Comparison of ENCODE assay signal across 28 cellular contexts in genomic region chr4:38231626-38232025, GRCh38.
DNase-seq lines count a peak whose midpoint lies in the region; ATAC-seq and TF ChIP-seq lines count a peak whose summit lies in the region.
"Had no signal": no experiment of that assay in that cellular context is flagged by ENCODE, and none has a peak within 500 bp of the region (broad histone marks: within the 10 kb centered on the region; RNA-seq: fewer than 3 reads in every experiment).

No MANE protein-coding gene starts in this region.

- H3K27me3 ChIP-seq in CD4-positive, CD25-positive, alpha-beta regulatory T cell (ENCODE audit: control insufficient read depth, insufficient read depth, low read length), result no peaks in the 10 kb centered on the region
- no peaks in the 10 kb centered on the region for H3K27me3 ChIP-seq in PC-9 (ENCODE audit: insufficient read depth, low read depth)
- H3K27me3 ChIP-seq: gastroesophageal sphincter, upper lobe of left lung had no signal

- peak overlapping the region; percentile 67 for H3K4me2 ChIP-seq in PC-9
- H3K4me2 ChIP-seq: KMS-11 had no signal

- peak overlapping the region in 2 of 3 donors; percentile 10 to 31 for H3K27ac Mint-ChIP-seq in CD4-positive, CD25-positive, alpha-beta regulatory T cell
- peak overlapping the region; percentile 66 for H3K27ac Mint-ChIP-seq in progenitor cell of endocrine pancreas
- H3K27ac Mint-ChIP-seq: activated CD8-positive, alpha-beta T cell treated with anti-CD3 and anti-CD28 coated beads, Interleukin-2, amount 10 ng/mL, durations not matched to agents 7 days and 5 days; activated naive CD4-positive, alpha-beta T cell treated with anti-CD3 and anti-CD28 coated beads for 36 hours; CD4-positive, alpha-beta T cell; dendritic cell treated with granulocyte-macrophage colony-stimulating factor and Interleukin-4, amounts not matched to agents 40 ng/mL and 50 ng/mL, for 4 days had no signal

- no peak overlapping the region for H3K4me3 ChIP-seq in CD4-positive, CD25-positive, alpha-beta regulatory T cell (ENCODE audit: low read depth, low read length)
- H3K4me3 ChIP-seq in PC-9, result no peak overlapping the region
- H3K4me3 ChIP-seq: gastroesophageal sphincter, GM12878, upper lobe of left lung had no signal

- BruUV-seq in PC-9 (replicated peaks; lab: Mats Ljungman, UMichigan), result no TSS peak

- H3F3A ChIP-seq in PC-9 (ENCODE audit: insufficient read depth, low read depth), result peaks cover 25% of the 10 kb centered on the region; the same call in 1 of the 2 replicates

- intact Hi-C loops in PC-9 (cut with micrococcal nuclease; ENCODE audit: unreplicated experiment), result loop anchor here (2.0 to 5.0 kb wide), 5 partner anchors 43 to 441 kb away; no protein-coding TSS in a partner anchor

- no peaks in the 10 kb centered on the region for H3K79me2 ChIP-seq in PC-9 (ENCODE audit: low read depth)

- CTCF ChIA-PET in PC-9 (lab: Charles Lee), result no interaction called here

- DNase-seq in CD4-positive, CD25-positive, alpha-beta regulatory T cell, result no peak
- peak; percentile 33 to 50 for DNase-seq in PC-9
- no peak for DNase-seq in progenitor cell of endocrine pancreas (ENCODE audit: low spot score, unreplicated experiment)
- DNase-seq in occipital lobe (lab: John Stamatoyannopoulos, UW), result no peak
- no peak for DNase-seq in middle frontal gyrus (ENCODE audit: extremely low spot score, low spot score)
- DNase-seq in EL, result no peak
- DNase-seq: activated CD4-positive, alpha-beta T cell treated with anti-CD3 and anti-CD28 coated beads for 4 hours; activated CD8-positive, alpha-beta T cell treated with anti-CD3 and anti-CD28 coated beads, Interleukin-2, amount 10 ng/mL, durations not matched to agents 7 days and 5 days; activated naive CD4-positive, alpha-beta T cell treated with anti-CD3 and anti-CD28 coated beads for 36 hours; AML-193; CD4-positive, alpha-beta T cell; central memory CD4-positive, alpha-beta T cell; H7; hippocampal formation; naive B cell; NCI-H1417; NCI-H2029 treated with DMSO at 0.1 percent for 48 hours; NCI-H345; NCI-H69; stimulated activated CD4-positive, alpha-beta T cell treated with anti-CD3 and anti-CD28 coated beads, Interleukin-4, amount 100 ng/mL, for 4 hours; T-helper 9 cell; upper lobe of left lung; WERI-Rb-1 had no signal

- H3K27me3 Mint-ChIP-seq in CD4-positive, CD25-positive, alpha-beta regulatory T cell, result peaks cover 18% of the 10 kb centered on the region
- no peaks in the 10 kb centered on the region for H3K27me3 Mint-ChIP-seq in progenitor cell of endocrine pancreas
- H3K27me3 Mint-ChIP-seq: CD4-positive, alpha-beta T cell had no signal

- peaks cover 0 to 2% (median 0%) of the 10 kb centered on the region in 7 donors for H3K9me3 Mint-ChIP-seq in CD4-positive, CD25-positive, alpha-beta regulatory T cell
- H3K9me3 Mint-ChIP-seq in progenitor cell of endocrine pancreas (ENCODE audit: low read depth), result peaks cover 9% of the 10 kb centered on the region
- H3K9me3 Mint-ChIP-seq: activated naive CD4-positive, alpha-beta T cell treated with anti-CD3 and anti-CD28 coated beads for 36 hours; CD4-positive, alpha-beta T cell; dendritic cell treated with granulocyte-macrophage colony-stimulating factor and Interleukin-4, amounts not matched to agents 40 ng/mL and 50 ng/mL, for 4 days; naive B cell had no signal

- no peaks in the 10 kb centered on the region for H3K36me3 ChIP-seq in CD4-positive, CD25-positive, alpha-beta regulatory T cell (ENCODE audit: control insufficient read depth, insufficient read depth, low read length)
- H3K36me3 ChIP-seq in PC-9 (ENCODE audit: low read depth), result no peaks in the 10 kb centered on the region
- H3K36me3 ChIP-seq: gastroesophageal sphincter, upper lobe of left lung, WERI-Rb-1 had no signal

- no peaks in the 10 kb centered on the region for H3K9me2 ChIP-seq in PC-9 (ENCODE audit: insufficient read depth)

- POLR2A ChIA-PET in PC-9 (lab: Charles Lee; ENCODE audit: unreplicated experiment), result no interaction called here

- H3K36me3 Mint-ChIP-seq in CD4-positive, CD25-positive, alpha-beta regulatory T cell, result no peaks in the 10 kb centered on the region
- no peaks in the 10 kb centered on the region for H3K36me3 Mint-ChIP-seq in progenitor cell of endocrine pancreas (ENCODE audit: insufficient read depth)
- H3K36me3 Mint-ChIP-seq: naive B cell had no signal

- H3K4me1 ChIP-seq in CD4-positive, CD25-positive, alpha-beta regulatory T cell (ENCODE audit: control insufficient read depth, insufficient read depth, low read length, poor library complexity, severe bottlenecking), result no peaks in the 10 kb centered on the region
- H3K4me1 ChIP-seq in PC-9 (replicated peaks; ENCODE audit: insufficient read depth), result peaks cover 40% of the 10 kb centered on the region
- H3K4me1 ChIP-seq: upper lobe of left lung had no signal

- no peak overlapping the region for H3K4me3 Mint-ChIP-seq in CD4-positive, CD25-positive, alpha-beta regulatory T cell
- no peak overlapping the region for H3K4me3 Mint-ChIP-seq in progenitor cell of endocrine pancreas (ENCODE audit: low read depth)
- H3K4me3 Mint-ChIP-seq: activated CD8-positive, alpha-beta T cell treated with anti-CD3 and anti-CD28 coated beads, Interleukin-2, amount 10 ng/mL, durations not matched to agents 7 days and 5 days; activated naive CD4-positive, alpha-beta T cell treated with anti-CD3 and anti-CD28 coated beads for 36 hours; CD4-positive, alpha-beta T cell; dendritic cell treated with granulocyte-macrophage colony-stimulating factor and Interleukin-4, amounts not matched to agents 40 ng/mL and 50 ng/mL, for 4 days; naive B cell had no signal

- no peaks in the 10 kb centered on the region for H3K4me1 Mint-ChIP-seq in CD4-positive, CD25-positive, alpha-beta regulatory T cell
- peaks cover 38% of the 10 kb centered on the region for H3K4me1 Mint-ChIP-seq in progenitor cell of endocrine pancreas (ENCODE audit: low read depth)
- H3K4me1 Mint-ChIP-seq: naive B cell had no signal

- no peak for ATAC-seq in CD4-positive, CD25-positive, alpha-beta regulatory T cell (ENCODE audit: low read depth in 2 of 2)
- peak; percentile 98 for ATAC-seq in esophagus mucosa
- ATAC-seq: activated CD8-positive, alpha-beta T cell treated with anti-CD3 and anti-CD28 coated beads, Interleukin-2, amount 10 ng/mL, durations not matched to agents 7 days and 5 days; gastroesophageal sphincter; GM12878 had no signal

- no peak overlapping the region for H2AFZ ChIP-seq in PC-9

- H4K20me1 ChIP-seq in PC-9 (ENCODE audit: insufficient read depth), result no peaks in the 10 kb centered on the region

- no peak for TF ChIP-seq CTCF in PC-9 (conservative IDR thresholded peaks at IDR 0.05)
- no peak for TF ChIP-seq CTCF in progenitor cell of endocrine pancreas (IDR thresholded peaks at IDR 0.05; ENCODE audit: unreplicated experiment)

- H3K9me3 ChIP-seq in CD4-positive, CD25-positive, alpha-beta regulatory T cell (ENCODE audit: control insufficient read depth in 2 of 2, low read length in 2 of 2), result no peaks in the 10 kb centered on the region
- peaks cover 15% of the 10 kb centered on the region for H3K9me3 ChIP-seq in PC-9 (ENCODE audit: insufficient read depth, low read depth)
- H3K9me3 ChIP-seq: gastroesophageal sphincter, upper lobe of left lung had no signal

- no peak overlapping the region for H3K27ac ChIP-seq in CD4-positive, CD25-positive, alpha-beta regulatory T cell (ENCODE audit: insufficient read depth, low read length, poor library complexity, severe bottlenecking)
- peak overlapping the region; percentile 77 for H3K27ac ChIP-seq in PC-9
- H3K27ac ChIP-seq: gastroesophageal sphincter, KMS-11, upper lobe of left lung, WERI-Rb-1 had no signal

Comparison
In these comparisons a context has a peak if more than half of its experiments do, and no peak if none do; other contexts are left out.
1. DNase-seq: peak in PC-9 (2 of 2); none in CD4-positive, CD25-positive, alpha-beta regulatory T cell (0 of 3), progenitor cell of endocrine pancreas (single experiment), occipital lobe (single experiment), middle frontal gyrus (single experiment) and EL (single experiment).